In the genomic region with DNA sequence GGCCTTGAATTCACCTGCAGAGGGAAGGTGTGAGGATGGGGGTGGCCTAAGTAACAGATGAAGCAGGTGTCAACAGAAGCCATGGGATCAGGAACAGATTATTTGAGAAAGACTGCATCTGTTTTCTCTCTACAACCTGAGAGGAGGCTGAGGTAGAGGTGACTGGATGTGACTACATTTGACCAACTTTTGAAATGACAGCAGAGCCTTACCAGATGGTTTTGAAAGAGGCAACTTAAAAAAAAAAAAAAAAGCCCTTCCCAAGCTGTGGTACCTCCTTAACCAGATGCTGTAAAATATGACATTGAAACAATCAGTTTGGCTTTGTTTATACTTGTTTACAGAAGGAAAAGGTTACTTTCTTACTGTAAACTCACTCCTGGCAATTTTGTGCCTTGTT, we compare ENCODE assay signal across 11 cellular contexts.
DNase-seq lines count a peak whose midpoint lies in the region; ATAC-seq, FAIRE-seq and TF ChIP-seq lines count a peak whose summit lies in the region.
"Had no signal": no experiment of that assay in that cellular context is flagged by ENCODE, and none has a peak within 500 bp of the region (broad histone marks: within the 10 kb centered on the region; RNA-seq: fewer than 3 reads in every experiment).

No MANE protein-coding gene starts in this region.

- no peak for TF ChIP-seq RAD21 in GM12878 (IDR thresholded peaks at IDR 0.05; ENCODE audit: insufficient read depth, low read depth, low read length)

- H3K27me3 ChIP-seq in DOHH2 (ENCODE audit: control insufficient read depth, low read length) (no peaks in the 10 kb centered on the region), GM12878 (replicated peaks in 1 of 2; ENCODE audit: control insufficient read depth in 2 of 2, insufficient read depth in 2 of 2, low read length in 1 of 2) (no peaks in the 10 kb centered on the region), colonic mucosa (no peaks in the 10 kb centered on the region), neuronal stem cell (ENCODE audit: control insufficient read depth in 3 of 3, insufficient read depth in 3 of 3, low read depth in 1 of 3, low read length in 3 of 3) (no peaks in the 10 kb centered on the region)

- in situ Hi-C loops in GM12878 (cut with MboI): no loop called here

- H3K79me2 ChIP-seq in DOHH2 (ENCODE audit: control insufficient read depth, low read length): peaks cover 78% of the 10 kb centered on the region
- peaks cover 87% of the 10 kb centered on the region for H3K79me2 ChIP-seq in GM12878 (ENCODE audit: control insufficient read depth, insufficient read depth, low read length)

- H3K27ac ChIP-seq in DOHH2 (ENCODE audit: low read depth, low read length) (no peak overlapping the region), GM12878 (ENCODE audit: control insufficient read depth, insufficient read depth) (peak overlapping the region; percentile 79), colonic mucosa (no peak overlapping the region), neuronal stem cell (replicated peaks; ENCODE audit: low read length) (no peak overlapping the region)

- CTCF ChIA-PET in GM12878 (lab: Yijun Ruan, JAX): interaction anchor here (1.0 to 1.1 kb wide), 4 partner anchors 13 to 30 kb away, joined by 3 to 5 read pairs (median 4); no protein-coding TSS in a partner anchor
- CTCF ChIA-PET in activated CD4-positive, alpha-beta memory T cell treated with anti-CD3 and anti-CD28 coated beads, Interleukin-2, amount 10 ng/mL, durations not matched to agents 7 days and 5 days (lab: Charles Lee): no interaction called here

- no peak for DNase-seq in GM12878 (ENCODE audit: low read depth, low spot score)
- DNase-seq in colonic mucosa: no peak
- no peak for DNase-seq in type B pancreatic cell (ENCODE audit: extremely low spot score, unreplicated experiment)
- DNase-seq in neuronal stem cell (ENCODE audit: low spot score): no peak
- DNase-seq in activated CD4-positive, alpha-beta memory T cell treated with anti-CD3 and anti-CD28 coated beads, Interleukin-2, amount 10 ng/mL, durations not matched to agents 7 days and 5 days: no peak
- DNase-seq: CD4-positive, alpha-beta memory T cell; effector CD4-positive, alpha-beta T cell had no signal

- no peak overlapping the region for H4K8ac ChIP-seq in neuronal stem cell (ENCODE audit: low read depth, low read length)

- H3K18ac ChIP-seq in neuronal stem cell (ENCODE audit: low read length): no peak overlapping the region

- no peak overlapping the region for H3K4ac ChIP-seq in neuronal stem cell (ENCODE audit: low read length)

- no peak for TF ChIP-seq POLR2A in GM12878 (IDR thresholded peaks at IDR 0.05; ENCODE audit: low read depth, low read length)

- H2BK15ac ChIP-seq in neuronal stem cell (ENCODE audit: low read length): no peak overlapping the region

- H2BK12ac ChIP-seq in neuronal stem cell (ENCODE audit: low read length): no peak overlapping the region

- H3K4me3 Mint-ChIP-seq in type B pancreatic cell: no peak overlapping the region
- no peak overlapping the region for H3K4me3 Mint-ChIP-seq in activated CD4-positive, alpha-beta memory T cell treated with anti-CD3 and anti-CD28 coated beads, Interleukin-2, amount 10 ng/mL, durations not matched to agents 7 days and 5 days
- H3K4me3 Mint-ChIP-seq: CD4-positive, alpha-beta memory T cell; neural crest cell had no signal

- RAD21 ChIA-PET in GM12878 (lab: Charles Lee; ENCODE audit: unreplicated experiment): interaction anchor here (3.3 kb wide), 1 partner anchor 39 kb away, joined by 17 read pairs; no protein-coding TSS in a partner anchor

- POLR2A ChIA-PET in GM12878 (lab: Charles Lee): interaction anchor here (0.5 to 1.8 kb wide), 8 partner anchors 25 to 95 kb away, joined by 3 to 7 read pairs (median 6); no protein-coding TSS in a partner anchor
- POLR2A ChIA-PET in activated CD4-positive, alpha-beta memory T cell treated with anti-CD3 and anti-CD28 coated beads, Interleukin-2, amount 10 ng/mL, durations not matched to agents 7 days and 5 days (lab: Charles Lee): no interaction called here

- H3K4me1 Mint-ChIP-seq in type B pancreatic cell (ENCODE audit: unreplicated experiment): peaks cover 41% of the 10 kb centered on the region
- no peaks in the 10 kb centered on the region for H3K4me1 Mint-ChIP-seq in activated CD4-positive, alpha-beta memory T cell treated with anti-CD3 and anti-CD28 coated beads, Interleukin-2, amount 10 ng/mL, durations not matched to agents 7 days and 5 days
- H3K4me1 Mint-ChIP-seq: CD4-positive, alpha-beta memory T cell had no signal

- peaks cover 12% of the 10 kb centered on the region for H3K79me1 ChIP-seq in neuronal stem cell (ENCODE audit: low read depth, low read length)

- H3K36me3 Mint-ChIP-seq in type B pancreatic cell: peaks cover 9% of the 10 kb centered on the region
- H3K36me3 Mint-ChIP-seq in activated CD4-positive, alpha-beta memory T cell treated with anti-CD3 and anti-CD28 coated beads, Interleukin-2, amount 10 ng/mL, durations not matched to agents 7 days and 5 days (ENCODE audit: low read depth): no peaks in the 10 kb centered on the region
- H3K36me3 Mint-ChIP-seq: CD4-positive, alpha-beta memory T cell had no signal

- H3K9ac ChIP-seq in GM12878 (ENCODE audit: control insufficient read depth, insufficient read depth, low read length): peak overlapping the region; percentile 63
- H3K9ac ChIP-seq in colonic mucosa (ENCODE audit: low read depth in 2 of 2, low read length in 2 of 2): no peak overlapping the region
- H3K9ac ChIP-seq in neuronal stem cell (ENCODE audit: low read depth, low read length, poor library complexity): no peak overlapping the region

- H3K4me1 ChIP-seq in DOHH2 (ENCODE audit: control insufficient read depth, low read length) (peaks cover 38% of the 10 kb centered on the region), GM12878 (ENCODE audit: control insufficient read depth, insufficient read depth, low read length) (peaks cover 44% of the 10 kb centered on the region), colonic mucosa (peaks cover 10% of the 10 kb centered on the region), neuronal stem cell (ENCODE audit: control insufficient read depth in 2 of 2, insufficient read depth in 1 of 2, low read depth in 1 of 2, low read length in 2 of 2) (peaks cover 17 to 26% of the 10 kb centered on the region in 2 donors)

- peak; percentile 73 for FAIRE-seq in GM12878 (lab: Jason Lieb, UNC)

- peak overlapping the region; percentile 50 for H3K4me2 ChIP-seq in DOHH2 (ENCODE audit: low read length)
- H3K4me2 ChIP-seq in GM12878 (ENCODE audit: control insufficient read depth, insufficient read depth): peak overlapping the region; percentile 94
- no peak overlapping the region for H3K4me2 ChIP-seq in neuronal stem cell (ENCODE audit: insufficient read depth, low read length, poor library complexity, severe bottlenecking)

- SMC1A ChIA-PET in GM12878 (lab: Charles Lee; ENCODE audit: uncharacterized antibody, unreplicated experiment): interaction anchor here (0.6 to 4.7 kb wide), 7 partner anchors 8 to 112 kb away, joined by 3 to 27 read pairs (median 5); no protein-coding TSS in a partner anchor

- H3K27me3 Mint-ChIP-seq in type B pancreatic cell: no peaks in the 10 kb centered on the region
- no peaks in the 10 kb centered on the region for H3K27me3 Mint-ChIP-seq in activated CD4-positive, alpha-beta memory T cell treated with anti-CD3 and anti-CD28 coated beads, Interleukin-2, amount 10 ng/mL, durations not matched to agents 7 days and 5 days

- H3K9me2 ChIP-seq in DOHH2 (replicated peaks; ENCODE audit: control insufficient read depth, low read length): no peaks in the 10 kb centered on the region

- H4K20me1 ChIP-seq in DOHH2 (ENCODE audit: control insufficient read depth, insufficient read depth, low read depth, low read length): no peaks in the 10 kb centered on the region
- peaks cover 11% of the 10 kb centered on the region for H4K20me1 ChIP-seq in GM12878 (ENCODE audit: control insufficient read depth, insufficient read depth)

- intact Hi-C loops in GM12878 (cut with micrococcal nuclease; ENCODE audit: unreplicated experiment) (loop anchor here (5.0 kb wide), 1 partner anchor 416 kb away; no protein-coding TSS in a partner anchor), colonic mucosa (cut with DNase I) (no loop called here)

- H3F3A ChIP-seq in DOHH2 (ENCODE audit: control insufficient read depth, insufficient read depth): no peaks in the 10 kb centered on the region

- H2AK5ac ChIP-seq in neuronal stem cell (ENCODE audit: low read depth, low read length): no peak overlapping the region

- H2AFZ ChIP-seq in GM12878 (ENCODE audit: control insufficient read depth, low read depth, low read length) (no peak overlapping the region), neuronal stem cell (ENCODE audit: low read length) (no peak overlapping the region)

- H2BK5ac ChIP-seq in neuronal stem cell (ENCODE audit: low read length): no peak overlapping the region

- ATAC-seq in GM19351 (IDR thresholded peaks at IDR 0.05; ENCODE audit: unreplicated experiment): peak; percentile 61
- ATAC-seq in HG02981 (IDR thresholded peaks at IDR 0.05; ENCODE audit: unreplicated experiment): peak; percentile 31
- peak; percentile 72 for ATAC-seq in GM12878

- no peak for TF ChIP-seq EP300 in GM12878 (IDR thresholded peaks at IDR 0.05; ENCODE audit: borderline replicate concordance in 1 of 2, control insufficient read depth in 1 of 2, low read depth in 2 of 2, low read length in 2 of 2)

- H3K14ac ChIP-seq in neuronal stem cell (ENCODE audit: low read length): no peak overlapping the region

- peaks cover 6% of the 10 kb centered on the region for H3K9me3 Mint-ChIP-seq in type B pancreatic cell
- peaks cover 4% of the 10 kb centered on the region for H3K9me3 Mint-ChIP-seq in activated CD4-positive, alpha-beta memory T cell treated with anti-CD3 and anti-CD28 coated beads, Interleukin-2, amount 10 ng/mL, durations not matched to agents 7 days and 5 days

- H2BK120ac ChIP-seq in neuronal stem cell (ENCODE audit: low read depth, low read length): no peak overlapping the region

- H3K9me3 ChIP-seq in DOHH2 (ENCODE audit: control insufficient read depth, insufficient read depth, low read length) (no peaks in the 10 kb centered on the region), GM12878 (replicated peaks; ENCODE audit: control insufficient read depth, insufficient read depth, low read length) (peaks cover 27% of the 10 kb centered on the region), colonic mucosa (no peaks in the 10 kb centered on the region), neuronal stem cell (replicated peaks in 1 of 2; ENCODE audit: control insufficient read depth in 2 of 2, insufficient read depth in 1 of 2, low read depth in 1 of 2, low read length in 2 of 2) (peaks cover 3 to 45% of the 10 kb centered on the region in 2 donors)

- no peak overlapping the region for H4K91ac ChIP-seq in neuronal stem cell (ENCODE audit: low read depth, low read length, poor library complexity)

- TF ChIP-seq CTCF in DOHH2 (IDR thresholded peaks at IDR 0.05; ENCODE audit: low read depth, low read length, poor library complexity, severe bottlenecking) (no peak), GM12878 (IDR thresholded peaks at IDR 0.05 in 2 of 3, conservative IDR thresholded peaks at IDR 0.05 in 1 of 3; ENCODE audit: control insufficient read depth in 2 of 3, extremely low read depth in 1 of 3, insufficient read depth in 1 of 3, low read depth in 3 of 3, low read length in 3 of 3) (no peak), colonic mucosa (IDR thresholded peaks at IDR 0.05) (no peak), type B pancreatic cell (conservative IDR thresholded peaks at IDR 0.05) (no peak)

- H3K36me3 ChIP-seq in DOHH2 (ENCODE audit: control insufficient read depth, low read length): no peaks in the 10 kb centered on the region
- H3K36me3 ChIP-seq in GM12878 (ENCODE audit: control insufficient read depth in 2 of 2, insufficient read depth in 2 of 2, low read length in 1 of 2): peaks cover 6 to 8% of the 10 kb centered on the region in 2 experiments; a peak in 3 of 4 replicates
- H3K36me3 ChIP-seq in colonic mucosa: no peaks in the 10 kb centered on the region
- H3K36me3 ChIP-seq in neuronal stem cell (replicated peaks in 1 of 2; ENCODE audit: control insufficient read depth in 2 of 2, insufficient read depth in 2 of 2, low read length in 2 of 2): peaks cover 0 to 1% of the 10 kb centered on the region in 2 donors

- no peak overlapping the region for H3K23ac ChIP-seq in neuronal stem cell (ENCODE audit: low read depth, low read length, poor library complexity)

- H3K4me3 ChIP-seq in DOHH2 (ENCODE audit: low read length) (no peak overlapping the region), GM12878 (peak overlapping the region; percentile 25; the same call in 1 of the 2 replicates), colonic mucosa (no peak overlapping the region), neuronal stem cell (ENCODE audit: low read length in 2 of 2) (no peak overlapping the region)

- H3K27ac Mint-ChIP-seq in type B pancreatic cell: no peak overlapping the region
- H3K27ac Mint-ChIP-seq in activated CD4-positive, alpha-beta memory T cell treated with anti-CD3 and anti-CD28 coated beads, Interleukin-2, amount 10 ng/mL, durations not matched to agents 7 days and 5 days: no peak overlapping the region
- H3K27ac Mint-ChIP-seq: CD4-positive, alpha-beta memory T cell had no signal

- no TSS peak for BruUV-seq in GM12878 (replicated peaks; lab: Mats Ljungman, UMichigan)
